Comparison of ENCODE assay signal across 22 cellular contexts in the genomic region with DNA sequence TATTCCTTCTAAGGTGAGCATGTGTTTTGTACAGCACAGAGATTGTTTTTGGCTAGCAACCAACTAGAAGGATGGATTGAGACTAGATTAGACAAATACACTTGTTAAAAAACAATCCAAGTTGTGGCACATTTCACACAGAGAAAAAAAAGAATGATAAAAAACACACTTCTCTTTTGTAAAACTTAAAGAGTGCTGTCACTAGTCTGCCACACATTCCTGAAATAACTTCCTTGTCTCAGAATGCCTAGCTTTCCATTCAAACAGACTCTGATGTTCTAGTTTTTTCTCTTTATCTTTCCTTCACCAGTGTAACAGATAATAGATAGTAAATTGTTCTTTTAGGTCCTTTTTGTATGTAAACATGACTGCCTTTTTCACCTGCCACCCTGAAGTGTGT. TPM values are rescaled to one million over a fixed set of nuclear protein-coding genes. Genes with fewer than 3 reads are reported as not detected.
A peak's percentile ranks its signal among the peaks of the same experiment; 100 is the strongest.
DNase-seq lines count a peak whose midpoint lies in the region; ATAC-seq and TF ChIP-seq lines count a peak whose summit lies in the region.
"Had no signal": no experiment of that assay in that cellular context is flagged by ENCODE, and none has a peak within 500 bp of the region (broad histone marks: within the 10 kb centered on the region; RNA-seq: fewer than 3 reads in every experiment).

No MANE protein-coding gene starts in this region.

- no peak overlapping the region for H3K4me3 ChIP-seq in GM23338
- H3K4me3 ChIP-seq in fibroblast of pulmonary artery (replicated peaks; ENCODE audit: low read depth, low read length): no peak overlapping the region
- no peak overlapping the region for H3K4me3 ChIP-seq in MG63
- H3K4me3 ChIP-seq: gastroesophageal sphincter, spleen, upper lobe of right lung had no signal

- H3K9me3 Mint-ChIP-seq in GM23338: no peaks in the 10 kb centered on the region
- no peaks in the 10 kb centered on the region for H3K9me3 Mint-ChIP-seq in osteocyte (ENCODE audit: unreplicated experiment)
- H3K9me3 Mint-ChIP-seq: natural killer cell had no signal

- TF ChIP-seq CTCF in GM23338 (conservative IDR thresholded peaks at IDR 0.05; ENCODE audit: low read depth in 2 of 2): no peak
- TF ChIP-seq CTCF in fibroblast of pulmonary artery (IDR thresholded peaks at IDR 0.05; ENCODE audit: low read length, missing control alignments): no peak
- no peak for TF ChIP-seq CTCF in osteocyte (IDR thresholded peaks at IDR 0.05)

- no peak overlapping the region for H3K27ac Mint-ChIP-seq in GM23338
- H3K27ac Mint-ChIP-seq in osteocyte (ENCODE audit: unreplicated experiment): peak overlapping the region; percentile 82
- H3K27ac Mint-ChIP-seq: natural killer cell had no signal

- H3K27me3 ChIP-seq in GM23338 (ENCODE audit: insufficient read depth) (no peaks in the 10 kb centered on the region), MG63 (no peaks in the 10 kb centered on the region)
- H3K27me3 ChIP-seq: gastroesophageal sphincter, spleen, upper lobe of right lung had no signal

- H3K4me1 Mint-ChIP-seq in GM23338 (peaks cover 13% of the 10 kb centered on the region), osteocyte (ENCODE audit: unreplicated experiment) (peaks cover 22% of the 10 kb centered on the region)

- H3K79me2 ChIP-seq in GM23338 (replicated peaks; ENCODE audit: insufficient read depth): peaks cover 41% of the 10 kb centered on the region

- no peak overlapping the region for H3K27ac ChIP-seq in GM23338 (ENCODE audit: low read depth)
- H3K27ac ChIP-seq: spleen, upper lobe of right lung had no signal

- H3K9me3 ChIP-seq in MG63: no peaks in the 10 kb centered on the region
- H3K9me3 ChIP-seq: gastroesophageal sphincter, spleen, upper lobe of right lung had no signal

- DNase-seq in GM23338 (ENCODE audit: low spot score) (peak; percentile 53), fibroblast of pulmonary artery (ENCODE audit: low read depth) (peak; percentile 38), osteocyte (ENCODE audit: extremely low spot score, unreplicated experiment) (no peak), T-helper 1 cell (no peak), MG63 (no peak)
- DNase-seq: activated CD4-positive, alpha-beta T cell treated with anti-CD3 and anti-CD28 coated beads for 48 hours; amniotic stem cell; caudate nucleus; DMS79; kidney glomerular epithelial cell; natural killer cell; NCI-H1417 treated with DMSO at 0.1 percent for 48 hours; NCI-H2107; NCI-H524 treated with DMSO at 0.1 percent for 48 hours; Right ventricle myocardium superior; spleen; stimulated activated CD4-positive, alpha-beta T cell treated with anti-CD3 and anti-CD28 coated beads, Interleukin-4, amount 100 ng/mL, for 4 hours; upper lobe of right lung had no signal

- no peaks in the 10 kb centered on the region for H3F3A ChIP-seq in GM23338 (replicated peaks; ENCODE audit: low read depth)

- H3K4me2 ChIP-seq in GM23338: no peak overlapping the region

- no peak for ATAC-seq in GM23338
- peak; percentile 84 for ATAC-seq in SK-N-SH treated with all-trans-retinoic acid at 6 μM for 48 hours
- ATAC-seq in HG03565 (IDR thresholded peaks at IDR 0.05; ENCODE audit: unreplicated experiment): no peak
- ATAC-seq: gastroesophageal sphincter, HepG2, natural killer cell, upper lobe of right lung had no signal

- no peaks in the 10 kb centered on the region for H3K9me2 ChIP-seq in GM23338 (ENCODE audit: insufficient read depth)

- no peaks in the 10 kb centered on the region; the same call in 1 of the 2 replicates for H4K20me1 ChIP-seq in GM23338 (replicated peaks; ENCODE audit: insufficient read depth)

- H3K36me3 ChIP-seq in GM23338 (ENCODE audit: insufficient read depth): peaks cover 22% of the 10 kb centered on the region; the same call in 1 of the 2 replicates
- H3K36me3 ChIP-seq in MG63: peaks cover 19% of the 10 kb centered on the region

- peaks cover 36% of the 10 kb centered on the region for H3K36me3 Mint-ChIP-seq in GM23338 (ENCODE audit: low read depth)
- H3K36me3 Mint-ChIP-seq in osteocyte (ENCODE audit: unreplicated experiment): peaks cover 37% of the 10 kb centered on the region

- H3K4me3 Mint-ChIP-seq in GM23338: no peak overlapping the region
- no peak overlapping the region for H3K4me3 Mint-ChIP-seq in osteocyte (ENCODE audit: unreplicated experiment)
- H3K4me3 Mint-ChIP-seq: natural killer cell had no signal

- no peak overlapping the region for H2AFZ ChIP-seq in GM23338

- peaks cover 10% of the 10 kb centered on the region for H3K4me1 ChIP-seq in GM23338 (ENCODE audit: insufficient read depth)

- H3K27me3 Mint-ChIP-seq in GM23338 (ENCODE audit: insufficient read depth, low read depth, poor library complexity) (no peaks in the 10 kb centered on the region), osteocyte (ENCODE audit: unreplicated experiment) (no peaks in the 10 kb centered on the region)

TF ChIP-seq in GM23338, 12 proteins besides CTCF, POLR2A, EP300 and RAD21 (continues in another document):
- TF ChIP-seq ZNF331 (CRISPR knock-in tag; IDR thresholded peaks at IDR 0.05; ENCODE audit: low read depth): no peak
- no peak for TF ChIP-seq STAT1 (IDR thresholded peaks at IDR 0.05; ENCODE audit: unreplicated experiment)
- TF ChIP-seq, protein P1, sequence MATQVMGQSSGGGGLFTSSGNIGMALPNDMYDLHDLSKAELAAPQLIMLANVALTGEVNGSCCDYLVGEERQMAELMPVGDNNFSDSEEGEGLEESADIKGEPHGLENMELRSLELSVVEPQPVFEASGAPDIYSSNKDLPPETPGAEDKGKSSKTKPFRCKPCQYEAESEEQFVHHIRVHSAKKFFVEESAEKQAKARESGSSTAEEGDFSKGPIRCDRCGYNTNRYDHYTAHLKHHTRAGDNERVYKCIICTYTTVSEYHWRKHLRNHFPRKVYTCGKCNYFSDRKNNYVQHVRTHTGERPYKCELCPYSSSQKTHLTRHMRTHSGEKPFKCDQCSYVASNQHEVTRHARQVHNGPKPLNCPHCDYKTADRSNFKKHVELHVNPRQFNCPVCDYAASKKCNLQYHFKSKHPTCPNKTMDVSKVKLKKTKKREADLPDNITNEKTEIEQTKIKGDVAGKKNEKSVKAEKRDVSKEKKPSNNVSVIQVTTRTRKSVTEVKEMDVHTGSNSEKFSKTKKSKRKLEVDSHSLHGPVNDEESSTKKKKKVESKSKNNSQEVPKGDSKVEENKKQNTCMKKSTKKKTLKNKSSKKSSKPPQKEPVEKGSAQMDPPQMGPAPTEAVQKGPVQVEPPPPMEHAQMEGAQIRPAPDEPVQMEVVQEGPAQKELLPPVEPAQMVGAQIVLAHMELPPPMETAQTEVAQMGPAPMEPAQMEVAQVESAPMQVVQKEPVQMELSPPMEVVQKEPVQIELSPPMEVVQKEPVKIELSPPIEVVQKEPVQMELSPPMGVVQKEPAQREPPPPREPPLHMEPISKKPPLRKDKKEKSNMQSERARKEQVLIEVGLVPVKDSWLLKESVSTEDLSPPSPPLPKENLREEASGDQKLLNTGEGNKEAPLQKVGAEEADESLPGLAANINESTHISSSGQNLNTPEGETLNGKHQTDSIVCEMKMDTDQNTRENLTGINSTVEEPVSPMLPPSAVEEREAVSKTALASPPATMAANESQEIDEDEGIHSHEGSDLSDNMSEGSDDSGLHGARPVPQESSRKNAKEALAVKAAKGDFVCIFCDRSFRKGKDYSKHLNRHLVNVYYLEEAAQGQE (IDR thresholded peaks at IDR 0.05; ENCODE audit: unreplicated experiment): no peak

TF ChIP-seq in SK-N-SH treated with all-trans-retinoic acid at 6 μM for 48 hours, 23 proteins besides CTCF, POLR2A, EP300 and RAD21:
- TF ChIP-seq ISL1 (CRISPR knock-in tag; IDR thresholded peaks at IDR 0.05) (peak; percentile 59), CSDC2 (CRISPR knock-in tag; IDR thresholded peaks at IDR 0.05) (0 out of 2 replicates have a peak, but pooled peaks have one; percentile 17), ZFP3 (CRISPR knock-in tag; IDR thresholded peaks at IDR 0.05) (no peak)

RNA-seq across cellular contexts. Expression of a gene that starts 11.4 kb away (rescaled TPM):
- total RNA-seq in GM23338 (2014; rRNA removed; shearing (Covaris generic)): 68.6 and 76.2 TPM in 2 replicates
- 28.8 and 38.1 TPM in 2 replicates for polyA plus RNA-seq in GM23338 (2016; fragmentation: Nextera tagmentation; extraction: Ambion mirVana)
- 56.8 and 59.8 TPM in 2 replicates for total RNA-seq in osteocyte
- 8.7 and 44.3 TPM in 2 replicates for total RNA-seq in MG63 (2014; rRNA removed; shearing (Covaris generic); ENCODE audit: low replicate concordance)

Comparison
In these comparisons a context has a peak if more than half of its experiments do, and no peak if none do; other contexts are left out.
1. DNase-seq: peak in GM23338 (single experiment) and fibroblast of pulmonary artery (single experiment); none in osteocyte (single experiment), T-helper 1 cell (0 of 5) and MG63 (single experiment).